8 cellular contexts compared by ENCODE assay signal in genomic region chr12:31682136-31682962, GRCh38. TPM values are rescaled to one million over a fixed set of nuclear protein-coding genes. Genes with fewer than 3 reads are reported as not detected.
DNase-seq lines count a peak whose midpoint lies in the region; ATAC-seq, FAIRE-seq and TF ChIP-seq lines count a peak whose summit lies in the region.

No MANE protein-coding gene starts in this region.

- H3K4me1 ChIP-seq in heart left ventricle (peaks cover 0 to 11% (median 0%) of the 10 kb centered on the region in 12 donors), small intestine (ENCODE audit: control insufficient read depth in 2 of 2, insufficient read depth in 1 of 2, low read depth in 1 of 2, low read length in 1 of 2) (no peaks in the 10 kb centered on the region)

- ATAC-seq in HG02759 (IDR thresholded peaks at IDR 0.05; ENCODE audit: unreplicated experiment) (peak; percentile 92), heart left ventricle (peak; percentile 58 to 88 (median 78))

- DNase-seq in NCI-H1105 treated with DMSO at 0.1 percent for 48 hours (lab: John Stamatoyannopoulos, UW) (peak; percentile 54), SKM-1 (lab: John Stamatoyannopoulos, UW; ENCODE audit: unreplicated experiment) (peak; percentile 0), heart left ventricle (peak in 4 of 5 donors; percentile 34 to 56 (median 43)), small intestine (peak; percentile 84), GOT3 (lab: John Stamatoyannopoulos, UW) (no peak)
- DNase-seq in activated naive CD4-positive, alpha-beta T cell treated with anti-CD3 and anti-CD28 coated beads, Interleukin-2, amount 50 U/mL, for 16 hours: peak; percentile 60

- 48 to 60% (median 57%) methylated on average over 10 of the region's 10 CpGs for WGBS in heart left ventricle, 4 donors
- 54 to 64% (median 62%) methylated on average over 10 of the region's 10 CpGs for WGBS in small intestine, 3 donors

- H3K4me3 ChIP-seq in heart left ventricle (no peak overlapping the region), small intestine (ENCODE audit: low read depth in 1 of 2, low read length in 2 of 2) (no peak overlapping the region)

- H3K27me3 ChIP-seq in heart left ventricle (no peaks in the 10 kb centered on the region), small intestine (ENCODE audit: control insufficient read depth in 2 of 2, insufficient read depth in 2 of 2, low read length in 2 of 2) (no peaks in the 10 kb centered on the region)

- H3K36me3 ChIP-seq in heart left ventricle (peaks cover 0 to 48% (median 13%) of the 10 kb centered on the region in 9 donors), small intestine (ENCODE audit: control insufficient read depth in 2 of 2, insufficient read depth in 2 of 2, low read length in 2 of 2) (no peaks in the 10 kb centered on the region)

- TF ChIP-seq POLR2A in heart left ventricle (IDR thresholded peaks at IDR 0.05): no peak

- H3K27ac ChIP-seq in heart left ventricle (no peak overlapping the region), small intestine (ENCODE audit: low read depth in 1 of 2, low read length in 1 of 2) (no peak overlapping the region)

- FAIRE-seq in small intestine (lab: Jason Lieb, UNC): no peak

- TF ChIP-seq CTCF in GM12874 (IDR thresholded peaks at IDR 0.05; ENCODE audit: insufficient read depth, low read depth, low read length) (peak; percentile 73), heart left ventricle (IDR thresholded peaks at IDR 0.05) (peak; percentile 48 to 73 (median 66))

- peaks cover 0 to 35% (median 19%) of the 10 kb centered on the region in 12 donors for H3K9me3 ChIP-seq in heart left ventricle
- H3K9me3 ChIP-seq in small intestine (ENCODE audit: control insufficient read depth, low read depth): no peaks in the 10 kb centered on the region

- intact Hi-C loops in heart left ventricle (cut with DNase I): loop anchor here in 8 of 10 donors (2.0 to 10.0 kb wide), 10 partner anchors 272 to 632 kb away; partner anchors contain the start of gene RESF1 (in 1 of the 8)

RNA-seq across cellular contexts. Expression of gene ETFBKMT, which starts 22.9 kb away (rescaled TPM):
- total RNA-seq in heart left ventricle: 1 to 10 TPM; 3.1 to 7.4 (median 6.1) TPM
- polyA plus RNA-seq in heart left ventricle (1 to 10 TPM; 2.3 to 2.8 TPM), small intestine (1 to 10 TPM; 1.3 to 2.2 (median 1.8) TPM)

RNA-seq across cellular contexts. Expression of gene AMN1, which starts 46.5 kb away (rescaled TPM):
- total RNA-seq in heart left ventricle: 10 to 100 TPM in 8 of 9 donors, 1 to 10 TPM in 1; 8.5 to 22.5 (median 16.4) TPM
- polyA plus RNA-seq in heart left ventricle (10 to 100 TPM; 11.0 to 12.8 TPM), small intestine (1 to 10 TPM; 1.3 to 8.4 (median 3.2) TPM)
